Comparison of ENCODE assay signal across 9 cellular contexts in the genomic region with DNA sequence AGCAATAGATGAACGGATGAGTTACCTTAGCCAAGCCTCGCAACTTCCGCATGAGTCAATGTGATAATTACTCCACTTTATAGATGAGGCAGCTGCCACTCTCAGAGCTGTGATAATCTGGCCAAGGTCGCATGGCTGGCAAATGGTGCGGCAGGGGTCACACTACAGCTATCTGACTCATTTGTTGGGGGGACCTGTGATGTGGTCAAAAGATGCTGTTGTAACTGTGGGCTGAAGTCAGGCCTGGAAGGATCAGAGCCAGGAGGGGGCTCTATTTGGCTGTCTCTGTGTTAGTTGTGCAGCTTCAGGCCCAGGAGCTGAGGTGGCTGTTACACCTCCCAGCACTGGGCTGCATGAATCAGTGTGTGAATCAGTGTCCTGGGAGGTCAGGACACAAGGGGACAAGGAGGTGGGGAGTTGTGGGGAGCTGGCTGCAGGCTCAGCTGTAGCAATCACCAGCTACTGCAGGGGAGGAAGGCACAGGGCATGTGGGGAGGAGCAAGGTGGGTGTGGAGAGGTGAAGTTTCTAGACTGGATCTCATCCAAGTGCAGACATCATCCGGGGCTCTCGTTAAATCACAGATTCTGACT. TPM values are rescaled to one million over a fixed set of nuclear protein-coding genes. Genes with fewer than 3 reads are reported as not detected.
DNase-seq lines count a peak whose midpoint lies in the region; ATAC-seq and TF ChIP-seq lines count a peak whose summit lies in the region.
"Had no signal": no experiment of that assay in that cellular context is flagged by ENCODE, and none has a peak within 500 bp of the region (broad histone marks: within the 10 kb centered on the region; RNA-seq: fewer than 3 reads in every experiment).

No MANE protein-coding gene starts in this region.

- H3K27me3 ChIP-seq in body of pancreas = no peaks in the 10 kb centered on the region

- H3K4me1 ChIP-seq in body of pancreas = no peaks in the 10 kb centered on the region

- H3K27ac ChIP-seq in body of pancreas = no peak overlapping the region

- peaks cover 45 to 76% of the 10 kb centered on the region in 2 donors for H3K27me3 Mint-ChIP-seq in effector memory CD8-positive, alpha-beta T cell
- H3K27me3 Mint-ChIP-seq in osteocyte (ENCODE audit: unreplicated experiment) (peaks cover 24% of the 10 kb centered on the region), CD14-positive monocyte (ENCODE audit: low read depth in 3 of 3) (peaks cover 5 to 9% (median 6%) of the 10 kb centered on the region in 3 donors)

- no peak overlapping the region for H3K4me3 Mint-ChIP-seq in effector memory CD8-positive, alpha-beta T cell
- no peak overlapping the region for H3K4me3 Mint-ChIP-seq in osteocyte (ENCODE audit: unreplicated experiment)
- no peak overlapping the region for H3K4me3 Mint-ChIP-seq in CD14-positive monocyte
- H3K4me3 Mint-ChIP-seq: activated T-helper 1 cell treated with anti-CD3 and anti-CD28 coated beads, Interleukin-12 subunit alpha, Interleukin-12 subunit beta, Interleukin-2, Interleukin-4 antibody, amounts not matched to agents 30 ng/mL and 10 ng/mL and 1 ng/mL, durations not matched to agents 14 hours and 24 hours and 36 hours had no signal

- H3K36me3 ChIP-seq in body of pancreas (replicated peaks in 1 of 2; ENCODE audit: insufficient read depth in 1 of 2, low read depth in 2 of 2) = no peaks in the 10 kb centered on the region

- no peaks in the 10 kb centered on the region for H3K9me3 Mint-ChIP-seq in effector memory CD8-positive, alpha-beta T cell
- H3K9me3 Mint-ChIP-seq in osteocyte (ENCODE audit: unreplicated experiment) (no peaks in the 10 kb centered on the region), CD14-positive monocyte (peaks cover 0 to 1% (median 0%) of the 10 kb centered on the region in 7 donors)
- H3K9me3 Mint-ChIP-seq: activated T-helper 1 cell treated with anti-CD3 and anti-CD28 coated beads, Interleukin-12 subunit alpha, Interleukin-12 subunit beta, Interleukin-2, Interleukin-4 antibody, amounts not matched to agents 30 ng/mL and 10 ng/mL and 1 ng/mL, durations not matched to agents 14 hours and 24 hours and 36 hours had no signal

- DNase-seq in NOMO-1 (lab: John Stamatoyannopoulos, UW; ENCODE audit: unreplicated experiment in 2 of 2) (peak; percentile 33 to 50), osteocyte (ENCODE audit: extremely low spot score, unreplicated experiment) (peak; percentile 68), iPS-NIHi7 (ENCODE audit: extremely low spot score) (no peak), CD14-positive monocyte (ENCODE audit: low spot score) (no peak), body of pancreas (no peak)
- DNase-seq in effector memory CD8-positive, alpha-beta T cell = no peak
- DNase-seq in stimulated activated CD4-positive, alpha-beta T cell treated with anti-CD3 and anti-CD28 coated beads, Interleukin-4, amount 100 ng/mL, for 1 hour = no peak

- no peak overlapping the region for H3K4me3 ChIP-seq in body of pancreas

- TF ChIP-seq CTCF in GM12873 (IDR thresholded peaks at IDR 0.05; ENCODE audit: insufficient read depth, low read depth, low read length, missing control alignments) (peak; percentile 4), osteocyte (IDR thresholded peaks at IDR 0.05) (no peak), CD14-positive monocyte (IDR thresholded peaks at IDR 0.05) (no peak), body of pancreas (IDR thresholded peaks at IDR 0.05) (no peak)

- peak overlapping the region; percentile 19 to 73 for H3K27ac Mint-ChIP-seq in effector memory CD8-positive, alpha-beta T cell
- H3K27ac Mint-ChIP-seq in osteocyte (ENCODE audit: unreplicated experiment) (no peak overlapping the region), CD14-positive monocyte (peak overlapping the region in 1 of 7 donors; percentile 5)
- H3K27ac Mint-ChIP-seq: activated T-helper 1 cell treated with anti-CD3 and anti-CD28 coated beads, Interleukin-12 subunit alpha, Interleukin-12 subunit beta, Interleukin-2, Interleukin-4 antibody, amounts not matched to agents 30 ng/mL and 10 ng/mL and 1 ng/mL, durations not matched to agents 14 hours and 24 hours and 36 hours had no signal

- ATAC-seq in effector memory CD8-positive, alpha-beta T cell (replicated peaks) = no peak
- ATAC-seq in body of pancreas = no peak

- no peaks in the 10 kb centered on the region for H3K4me1 Mint-ChIP-seq in effector memory CD8-positive, alpha-beta T cell (ENCODE audit: low read depth in 2 of 2)
- H3K4me1 Mint-ChIP-seq in osteocyte (ENCODE audit: unreplicated experiment) = peaks cover 11% of the 10 kb centered on the region
- H3K4me1 Mint-ChIP-seq in CD14-positive monocyte = peaks cover 7% of the 10 kb centered on the region

- intact Hi-C loops in CD14-positive monocyte (cut with micrococcal nuclease) (no loop called here), body of pancreas (cut with DNase I) (no loop called here)

- H3K9me3 ChIP-seq in body of pancreas = no peaks in the 10 kb centered on the region

- H3K36me3 Mint-ChIP-seq in effector memory CD8-positive, alpha-beta T cell (ENCODE audit: insufficient read depth) = peaks cover 4% of the 10 kb centered on the region
- H3K36me3 Mint-ChIP-seq in osteocyte (ENCODE audit: unreplicated experiment) = no peaks in the 10 kb centered on the region
- H3K36me3 Mint-ChIP-seq in CD14-positive monocyte = no peaks in the 10 kb centered on the region

- 56 to 62% methylated on average over 7 of the region's 7 CpGs for WGBS in body of pancreas, 2 donors

- TF ChIP-seq POLR2A in body of pancreas (IDR thresholded peaks at IDR 0.05) = no peak

RNA-seq across cellular contexts. Expression of a gene that starts 33.1 kb away (rescaled TPM):
- total RNA-seq in osteocyte (0.26 and 0.27 TPM in 2 replicates), body of pancreas (1 to 10 TPM; 4.9 to 7.0 TPM)
- not detected for polyA plus RNA-seq in CD14-positive monocyte

RNA-seq across cellular contexts. Expression of a gene that starts 52.5 kb away (rescaled TPM):
- total RNA-seq in osteocyte (not detected in 2 replicates), body of pancreas (not detected)
- not detected for polyA plus RNA-seq in CD14-positive monocyte
- total RNA-seq: activated T-helper 1 cell treated with anti-CD3 and anti-CD28 coated beads, Interleukin-12 subunit alpha, Interleukin-12 subunit beta, Interleukin-2, Interleukin-4 antibody, amounts not matched to agents 30 ng/mL and 10 ng/mL and 1 ng/mL, durations not matched to agents 14 hours and 24 hours and 36 hours had no signal

Comparison
In these comparisons a context has a peak if more than half of its experiments do, and no peak if none do; other contexts are left out.
1. DNase-seq: peak in NOMO-1 (2 of 2) and osteocyte (single experiment); none in effector memory CD8-positive, alpha-beta T cell (0 of 3), stimulated activated CD4-positive, alpha-beta T cell treated with anti-CD3 and anti-CD28 coated beads, Interleukin-4, amount 100 ng/mL, for 1 hour (single experiment), iPS-NIHi7 (single experiment), CD14-positive monocyte (single experiment) and body of pancreas (0 of 4).